Comparison of ENCODE assay signal across 9 cellular contexts in the genomic region with DNA sequence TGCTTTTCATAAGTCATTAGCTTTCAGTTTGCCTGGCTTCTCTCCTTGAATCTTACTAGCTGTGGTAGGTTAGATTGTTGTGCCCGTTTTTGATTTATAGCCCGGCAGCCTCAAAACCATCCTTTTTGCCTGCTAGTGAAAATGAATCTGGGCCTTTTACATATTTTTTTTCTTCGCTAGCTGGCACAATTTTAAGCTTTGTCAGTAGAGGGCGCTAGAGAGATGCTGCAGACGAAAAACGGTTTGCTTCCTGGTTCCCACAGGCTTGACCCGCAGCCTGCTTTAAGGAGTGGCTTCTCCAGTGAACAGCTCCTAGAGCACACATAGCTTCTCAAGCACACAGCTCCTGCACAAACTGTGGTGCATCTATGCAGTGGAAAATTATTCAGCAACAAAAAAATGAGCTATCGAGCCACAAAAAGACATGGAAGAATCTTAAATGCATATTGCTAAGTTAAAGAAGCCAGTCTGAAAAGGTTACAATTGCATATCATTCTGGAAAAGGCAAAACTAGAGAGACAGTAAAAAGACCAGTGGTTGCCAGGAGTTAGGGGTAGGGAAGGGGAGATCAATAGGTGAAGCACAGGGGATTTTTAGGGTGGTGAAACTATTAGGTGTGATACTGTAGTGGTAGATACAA. TPM values are rescaled to one million over a fixed set of nuclear protein-coding genes. Genes with fewer than 3 reads are reported as not detected.
DNase-seq lines count a peak whose midpoint lies in the region; ATAC-seq and TF ChIP-seq lines count a peak whose summit lies in the region.
"Had no signal": no experiment of that assay in that cellular context is flagged by ENCODE, and none has a peak within 500 bp of the region (broad histone marks: within the 10 kb centered on the region; RNA-seq: fewer than 3 reads in every experiment).

No MANE protein-coding gene starts in this region.

- H3K27me3 Mint-ChIP-seq in activated T-cell treated with anti-CD3 and anti-CD28 coated beads, Interleukin-2, amount 50 U/mL, for 24 hours: peaks cover 4% of the 10 kb centered on the region
- H3K27me3 Mint-ChIP-seq in nephron progenitor cell (ENCODE audit: low read depth, poor library complexity): peaks cover 11% of the 10 kb centered on the region

- no peaks in the 10 kb centered on the region for H3K36me3 Mint-ChIP-seq in activated T-cell treated with anti-CD3 and anti-CD28 coated beads, Interleukin-2, amount 50 U/mL, for 24 hours (ENCODE audit: low read depth)
- peaks cover 8% of the 10 kb centered on the region for H3K36me3 Mint-ChIP-seq in nephron progenitor cell (ENCODE audit: low read depth)

- no peak overlapping the region for H3K27ac Mint-ChIP-seq in activated T-cell treated with anti-CD3 and anti-CD28 coated beads, Interleukin-2, amount 50 U/mL, for 24 hours
- H3K27ac Mint-ChIP-seq in nephron progenitor cell: no peak overlapping the region

- H3K27ac ChIP-seq in lower lobe of right lung: no peak overlapping the region

- DNase-seq in ELF-1 (ENCODE audit: low read depth, low spot score): peak; percentile 70
- DNase-seq in HuH-7.5 (ENCODE audit: low spot score): peak; percentile 28
- DNase-seq in lower lobe of right lung: no peak
- DNase-seq in activated T-cell treated with anti-CD3 and anti-CD28 coated beads, Interleukin-2, amount 50 U/mL, for 24 hours: no peak
- DNase-seq in nephron progenitor cell: no peak
- no peak for DNase-seq in Right ventricle myocardium superior
- DNase-seq in AG08395 (ENCODE audit: low spot score): no peak
- DNase-seq: NCI-H1105 treated with DMSO at 0.1 percent for 48 hours had no signal

- no peak overlapping the region for H3K4me3 ChIP-seq in WI38 (ENCODE audit: low read depth, low read length)
- no peak overlapping the region for H3K4me3 ChIP-seq in lower lobe of right lung

- peak in 1 of 2 donors; percentile 45 for ATAC-seq in lower lobe of right lung
- ATAC-seq in Right ventricle myocardium superior (ENCODE audit: poor library complexity): no peak

- intact Hi-C loops in lower lobe of right lung (cut with DNase I): no loop called here
- intact Hi-C loops in Right ventricle myocardium superior (cut with DNase I): no loop called here

- peaks cover 8% of the 10 kb centered on the region for H3K9me3 Mint-ChIP-seq in activated T-cell treated with anti-CD3 and anti-CD28 coated beads, Interleukin-2, amount 50 U/mL, for 24 hours
- H3K9me3 Mint-ChIP-seq in nephron progenitor cell: peaks cover 33% of the 10 kb centered on the region

- peaks cover 5% of the 10 kb centered on the region for H3K9me3 ChIP-seq in lower lobe of right lung

- H3K27me3 ChIP-seq in lower lobe of right lung (ENCODE audit: low read depth): no peaks in the 10 kb centered on the region

- TF ChIP-seq CTCF in WI38 (IDR thresholded peaks at IDR 0.05; ENCODE audit: low read depth, low read length) (peak; percentile 29; the same call in 1 of the 2 replicates), lower lobe of right lung (IDR thresholded peaks at IDR 0.05) (peak; percentile 33), nephron progenitor cell (IDR thresholded peaks at IDR 0.05) (no peak)

- no peaks in the 10 kb centered on the region for H3K4me1 ChIP-seq in lower lobe of right lung

- no peak overlapping the region for H3K4me3 Mint-ChIP-seq in activated T-cell treated with anti-CD3 and anti-CD28 coated beads, Interleukin-2, amount 50 U/mL, for 24 hours
- H3K4me3 Mint-ChIP-seq in nephron progenitor cell: no peak overlapping the region

- H3K4me1 Mint-ChIP-seq in activated T-cell treated with anti-CD3 and anti-CD28 coated beads, Interleukin-2, amount 50 U/mL, for 24 hours (ENCODE audit: low read depth): no peaks in the 10 kb centered on the region
- no peaks in the 10 kb centered on the region for H3K4me1 Mint-ChIP-seq in nephron progenitor cell

- H3K36me3 ChIP-seq in lower lobe of right lung: no peaks in the 10 kb centered on the region

RNA-seq across cellular contexts. Expression of a gene that starts 47.9 kb away (rescaled TPM):
- 12.3 TPM for total RNA-seq in lower lobe of right lung
- 12.2 TPM for total RNA-seq in Right ventricle myocardium superior

Comparison
In these comparisons a context has a peak if more than half of its experiments do, and no peak if none do; other contexts are left out.
1. DNase-seq: peak in ELF-1 (single experiment) and HuH-7.5 (single experiment); none in lower lobe of right lung (single experiment), activated T-cell treated with anti-CD3 and anti-CD28 coated beads, Interleukin-2, amount 50 U/mL, for 24 hours (single experiment), nephron progenitor cell (single experiment), Right ventricle myocardium superior (single experiment) and AG08395 (single experiment).